Comparison of ENCODE assay signal across 9 cellular contexts in the genomic region with DNA sequence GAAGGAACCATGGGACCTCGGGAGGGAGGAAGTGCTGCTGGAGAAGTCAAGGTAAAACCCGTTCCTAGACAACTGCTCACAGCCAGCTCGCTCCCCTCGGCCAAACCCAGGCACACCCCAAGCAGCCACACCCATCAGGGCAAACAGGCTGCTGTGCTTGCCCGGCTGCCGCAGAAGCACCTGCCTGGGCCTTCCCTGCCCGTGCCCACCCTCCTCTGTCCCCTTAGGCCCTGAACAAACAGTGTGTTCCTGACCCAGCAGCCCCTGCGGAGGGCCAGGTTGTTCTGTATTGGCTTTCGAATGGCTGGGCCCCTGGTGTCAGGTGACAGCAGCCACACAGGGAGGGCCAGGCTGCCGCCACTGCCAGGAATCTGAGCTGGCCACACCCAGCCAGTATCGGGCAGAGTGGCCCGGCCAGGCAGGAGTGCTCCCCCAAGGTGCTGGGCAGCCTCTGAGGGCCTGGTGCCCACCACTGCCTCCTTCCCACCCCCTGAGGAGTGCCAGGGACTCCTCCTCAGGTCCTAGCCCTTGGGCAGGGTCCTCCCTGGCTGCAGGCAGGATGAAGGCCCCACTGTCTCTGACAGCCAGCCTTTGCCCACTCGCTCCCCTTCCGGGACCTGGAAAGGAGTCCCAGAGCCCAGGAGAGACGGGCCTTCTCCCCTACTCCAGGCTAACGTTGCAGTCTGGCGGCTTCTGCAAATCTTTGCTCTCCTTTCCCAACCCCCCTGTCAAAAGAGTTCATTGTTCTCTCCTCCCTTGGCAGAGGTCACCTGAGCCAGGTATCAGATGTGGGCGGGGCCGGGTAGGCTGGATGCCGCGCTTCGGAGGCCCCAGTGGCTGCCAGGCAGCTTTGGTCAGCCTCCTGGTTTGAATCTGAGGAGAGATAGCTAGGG. TPM values are rescaled to one million over a fixed set of nuclear protein-coding genes. Genes with fewer than 3 reads are reported as not detected.
DNase-seq lines count a peak whose midpoint lies in the region; ATAC-seq and TF ChIP-seq lines count a peak whose summit lies in the region.
"Had no signal": no experiment of that assay in that cellular context is flagged by ENCODE, and none has a peak within 500 bp of the region (broad histone marks: within the 10 kb centered on the region; RNA-seq: fewer than 3 reads in every experiment).

No MANE protein-coding gene starts in this region.

- H3K27ac ChIP-seq in HCT116 (ENCODE audit: low read depth, low read length) = peak overlapping the region; percentile 95
- H3K27ac ChIP-seq in trophoblast cell (ENCODE audit: low read depth, low read length) = peak overlapping the region; percentile 55
- peak overlapping the region in 1 of 4 donors; percentile 19 for H3K27ac ChIP-seq in sigmoid colon

- H3K27me3 ChIP-seq in HCT116 (ENCODE audit: insufficient read depth, low read length) = no peaks in the 10 kb centered on the region
- no peaks in the 10 kb centered on the region for H3K27me3 ChIP-seq in trophoblast cell (ENCODE audit: insufficient read depth, low read length)
- H3K27me3 ChIP-seq in sigmoid colon = no peaks in the 10 kb centered on the region

- H4K8ac ChIP-seq in trophoblast cell (ENCODE audit: low read depth, low read length) = peak overlapping the region; percentile 48

- TF ChIP-seq CTCF in HCT116 (IDR thresholded peaks at IDR 0.05 in 2 of 3, conservative IDR thresholded peaks at IDR 0.05 in 1 of 3; ENCODE audit: borderline replicate concordance in 1 of 3, insufficient read depth in 1 of 3, low read depth in 2 of 3, low read length in 2 of 3) (no peak), sigmoid colon (IDR thresholded peaks at IDR 0.05) (no peak)

- H3K4me3 Mint-ChIP-seq in activated naive CD4-positive, alpha-beta T cell treated with anti-CD3 and anti-CD28 coated beads, Interleukin-2, amount 10 ng/mL, durations not matched to agents 7 days and 5 days = no peak overlapping the region
- no peak overlapping the region for H3K4me3 Mint-ChIP-seq in activated CD4-positive, alpha-beta memory T cell treated with anti-CD3 and anti-CD28 coated beads for 36 hours

- no peak overlapping the region for H3K23ac ChIP-seq in trophoblast cell (ENCODE audit: low read length)

- peak overlapping the region; percentile 25 for H3K4ac ChIP-seq in trophoblast cell (ENCODE audit: low read depth, low read length)

- H3K4me1 ChIP-seq in HCT116 (ENCODE audit: control insufficient read depth in 1 of 2, insufficient read depth in 2 of 2, low read length in 2 of 2) (peaks cover 33 to 39% of the 10 kb centered on the region in 2 experiments), trophoblast cell (ENCODE audit: control insufficient read depth in 1 of 2, insufficient read depth in 2 of 2, low read length in 2 of 2) (peaks cover 30 to 53% of the 10 kb centered on the region in 2 experiments), sigmoid colon (peaks cover 0 to 13% (median 11%) of the 10 kb centered on the region in 4 donors)

- WGBS in trophoblast cell (ENCODE audit: extremely low coverage, insufficient coverage, insufficient read length) = no CpG with 5 or more reads among the region's 22 CpGs
- 13 to 64% methylated on average over 22 of the region's 22 CpGs for WGBS in sigmoid colon, 2 donors

- H4K20me1 ChIP-seq in HCT116 (ENCODE audit: insufficient read depth) = no peaks in the 10 kb centered on the region

- H2BK12ac ChIP-seq in trophoblast cell (ENCODE audit: low read length) = peak overlapping the region; percentile 85

- no peaks in the 10 kb centered on the region for H3K9me3 Mint-ChIP-seq in activated naive CD4-positive, alpha-beta T cell treated with anti-CD3 and anti-CD28 coated beads, Interleukin-2, amount 10 ng/mL, durations not matched to agents 7 days and 5 days
- no peaks in the 10 kb centered on the region for H3K9me3 Mint-ChIP-seq in activated CD4-positive, alpha-beta memory T cell treated with anti-CD3 and anti-CD28 coated beads for 36 hours

- peak overlapping the region; percentile 75 for H4K91ac ChIP-seq in trophoblast cell (ENCODE audit: low read depth, low read length)

- intact Hi-C loops in HCT116 (cut with micrococcal nuclease) (no loop called here), sigmoid colon (cut with DNase I) (no loop called here)
- intact Hi-C loops in activated CD4-positive, alpha-beta memory T cell treated with anti-CD3 and anti-CD28 coated beads for 36 hours (cut with micrococcal nuclease) = no loop called here

- no TSS peak for BruUV-seq in HCT116 (replicated peaks; lab: Mats Ljungman, UMichigan)

- no peaks in the 10 kb centered on the region for H3K27me3 Mint-ChIP-seq in activated naive CD4-positive, alpha-beta T cell treated with anti-CD3 and anti-CD28 coated beads, Interleukin-2, amount 10 ng/mL, durations not matched to agents 7 days and 5 days
- H3K27me3 Mint-ChIP-seq in activated CD4-positive, alpha-beta memory T cell treated with anti-CD3 and anti-CD28 coated beads for 36 hours = no peaks in the 10 kb centered on the region

- peak overlapping the region; percentile 79 for H3K14ac ChIP-seq in trophoblast cell (ENCODE audit: low read length)

- H3K36me3 ChIP-seq in HCT116 (ENCODE audit: control insufficient read depth in 1 of 2, insufficient read depth in 2 of 2, low read length in 2 of 2) = no peaks in the 10 kb centered on the region; a peak in 1 of 4 replicates
- peaks cover 0 to 2% of the 10 kb centered on the region in 2 experiments for H3K36me3 ChIP-seq in trophoblast cell (ENCODE audit: control insufficient read depth in 1 of 2, insufficient read depth in 2 of 2, low read length in 2 of 2)
- no peaks in the 10 kb centered on the region for H3K36me3 ChIP-seq in sigmoid colon

- H2BK5ac ChIP-seq in trophoblast cell (ENCODE audit: low read depth, low read length, poor library complexity) = peak overlapping the region; percentile 45

- no peaks in the 10 kb centered on the region for H3K4me1 Mint-ChIP-seq in activated naive CD4-positive, alpha-beta T cell treated with anti-CD3 and anti-CD28 coated beads, Interleukin-2, amount 10 ng/mL, durations not matched to agents 7 days and 5 days
- no peaks in the 10 kb centered on the region for H3K4me1 Mint-ChIP-seq in activated CD4-positive, alpha-beta memory T cell treated with anti-CD3 and anti-CD28 coated beads for 36 hours (ENCODE audit: low read depth)

- H2BK120ac ChIP-seq in trophoblast cell (ENCODE audit: insufficient read depth, low read length, poor library complexity) = peak overlapping the region; percentile 35

- H3K27ac Mint-ChIP-seq in activated naive CD4-positive, alpha-beta T cell treated with anti-CD3 and anti-CD28 coated beads, Interleukin-2, amount 10 ng/mL, durations not matched to agents 7 days and 5 days = no peak overlapping the region
- no peak overlapping the region for H3K27ac Mint-ChIP-seq in activated CD4-positive, alpha-beta memory T cell treated with anti-CD3 and anti-CD28 coated beads for 36 hours

- no peak for TF ChIP-seq EP300 in sigmoid colon (IDR thresholded peaks at IDR 0.05)

- H3K4me3 ChIP-seq in HCT116 (replicated peaks in 1 of 2; ENCODE audit: low read depth in 1 of 2, low read length in 2 of 2) (peak overlapping the region; percentile 50 to 58), trophoblast cell (ENCODE audit: low read depth, low read length) (no peak overlapping the region), sigmoid colon (no peak overlapping the region)

- RAD21 ChIA-PET in HCT116 (lab: Charles Lee; ENCODE audit: low non-redundant PET in 1 of 2, low total read pairs in 2 of 2, uncharacterized antibody in 2 of 2, unreplicated experiment in 2 of 2) = interaction anchor here (0.7 to 1.4 kb wide), 4 partner anchors 23 to 33 kb away, joined by 3 to 10 read pairs (median 4); a partner anchor contains a TSS

- H3K79me2 ChIP-seq in HCT116 (ENCODE audit: insufficient read depth, low read length) (peaks cover 16% of the 10 kb centered on the region; the same call in 1 of the 2 replicates), trophoblast cell (ENCODE audit: control insufficient read depth, insufficient read depth, low read length, poor library complexity) (no peaks in the 10 kb centered on the region)

- H3K79me1 ChIP-seq in trophoblast cell (ENCODE audit: low read length) = peaks cover 17% of the 10 kb centered on the region

- H3K4me2 ChIP-seq in HCT116 (ENCODE audit: low read length) = peak overlapping the region; percentile 93
- peak overlapping the region; percentile 0 for H3K4me2 ChIP-seq in trophoblast cell (ENCODE audit: low read length)

- DNase-seq in HCT116 (ENCODE audit: low read depth, low spot score) (peak; percentile 63), NCI-H345 (lab: John Stamatoyannopoulos, UW) (peak; percentile 92), trophoblast cell (peak; percentile 17 to 45), NCI-H1694 (lab: John Stamatoyannopoulos, UW) (no peak), sigmoid colon (no peak)
- no peak for DNase-seq in activated naive CD4-positive, alpha-beta T cell treated with anti-CD3 and anti-CD28 coated beads, Interleukin-2, amount 10 ng/mL, durations not matched to agents 7 days and 5 days
- no peak for DNase-seq in activated CD4-positive, alpha-beta memory T cell treated with anti-CD3 and anti-CD28 coated beads for 36 hours
- DNase-seq: amniotic stem cell had no signal

- H3K18ac ChIP-seq in trophoblast cell (ENCODE audit: low read length) = peak overlapping the region; percentile 71

- no peak overlapping the region for H4K12ac ChIP-seq in trophoblast cell (ENCODE audit: low read depth, low read length)

- CTCF ChIA-PET in HCT116 (lab: Charles Lee) = interaction anchor here (0.7 to 1.6 kb wide), 4 partner anchors 24 to 84 kb away, joined by 3 to 11 read pairs (median 8); a partner anchor contains a TSS
- CTCF ChIA-PET in activated naive CD4-positive, alpha-beta T cell treated with anti-CD3 and anti-CD28 coated beads, Interleukin-2, amount 10 ng/mL, durations not matched to agents 7 days and 5 days (lab: Charles Lee) = no interaction called here
- CTCF ChIA-PET in activated CD4-positive, alpha-beta memory T cell treated with anti-CD3 and anti-CD28 coated beads for 36 hours (lab: Charles Lee) = interaction anchor here (0.9 kb wide), 1 partner anchor 199 kb away, joined by 3 read pairs; no protein-coding TSS in a partner anchor

- no peak; the same call in 1 of the 2 replicates for TF ChIP-seq RAD21 in HCT116 (IDR thresholded peaks at IDR 0.05; ENCODE audit: low read depth)

- peak overlapping the region; percentile 74 for H2AK5ac ChIP-seq in trophoblast cell (ENCODE audit: low read length)

- TF ChIP-seq POLR2A in HCT116 (IDR thresholded peaks at IDR 0.05; ENCODE audit: borderline replicate concordance, extremely low read depth, insufficient read depth, insufficient read length) (peak; percentile 76), sigmoid colon (IDR thresholded peaks at IDR 0.05) (peak in 1 of 2 donors; percentile 49)

- ATAC-seq in HCT116 (peak; percentile 94), esophagus mucosa (peak; percentile 89)

- H2AFZ ChIP-seq in HCT116 (ENCODE audit: low read depth, low read length, poor library complexity, severe bottlenecking) (no peak overlapping the region), trophoblast cell (ENCODE audit: insufficient read depth, low read length, poor library complexity) (peak overlapping the region; percentile 32)

- no peaks in the 10 kb centered on the region for H3K9me2 ChIP-seq in HCT116 (ENCODE audit: insufficient read depth)

- POLR2A ChIA-PET in HCT116 (lab: Charles Lee) = interaction anchor here (1.3 to 1.4 kb wide), 3 partner anchors 10 to 24 kb away, joined by 4 to 5 read pairs (median 4); a partner anchor contains a TSS
- POLR2A ChIA-PET in activated CD4-positive, alpha-beta memory T cell treated with anti-CD3 and anti-CD28 coated beads for 36 hours (lab: Charles Lee) = no interaction called here

- H3K9ac ChIP-seq in HCT116 (ENCODE audit: low read length) (peak overlapping the region; percentile 69), trophoblast cell (ENCODE audit: low read length) (no peak overlapping the region)

- H3K36me3 Mint-ChIP-seq in activated naive CD4-positive, alpha-beta T cell treated with anti-CD3 and anti-CD28 coated beads, Interleukin-2, amount 10 ng/mL, durations not matched to agents 7 days and 5 days = no peaks in the 10 kb centered on the region
- no peaks in the 10 kb centered on the region for H3K36me3 Mint-ChIP-seq in activated CD4-positive, alpha-beta memory T cell treated with anti-CD3 and anti-CD28 coated beads for 36 hours

- H3K9me3 ChIP-seq in HCT116 (ENCODE audit: control insufficient read depth in 1 of 2, insufficient read depth in 1 of 2, low read depth in 1 of 2, low read length in 2 of 2) (no peaks in the 10 kb centered on the region), trophoblast cell (ENCODE audit: insufficient read depth, low read depth, low read length) (no peaks in the 10 kb centered on the region), sigmoid colon (no peaks in the 10 kb centered on the region)

RNA-seq across cellular contexts. Expression of a gene that starts 24.0 kb away (rescaled TPM):
- total RNA-seq in HCT116 (2021; ENCODE audit: unreplicated experiment) (209 TPM), esophagus mucosa (82.1 TPM), sigmoid colon (1 to 10 TPM; 1.4 to 5.0 (median 3.4) TPM)
- 177 and 183 TPM in 2 replicates for polyA plus RNA-seq in HCT116 (2012)
- 25.4 and 29.0 TPM in 2 replicates for polyA plus RNA-seq in trophoblast cell (2013)
- total RNA-seq in activated CD4-positive, alpha-beta memory T cell treated with anti-CD3 and anti-CD28 coated beads for 36 hours = 10 to 100 TPM; 15.6 to 17.1 TPM
- 100 to 1,000 TPM; 197 to 299 (median 294) TPM for polyA plus RNA-seq in sigmoid colon

RNA-seq across cellular contexts. Expression of a gene that starts 33.2 kb away (rescaled TPM):
- total RNA-seq in HCT116 (2021; ENCODE audit: unreplicated experiment) = 87.3 TPM
- polyA plus RNA-seq in HCT116 (2012) = 80.0 and 86.5 TPM in 2 replicates
- 23.2 TPM for total RNA-seq in esophagus mucosa
- 10.4 and 11.3 TPM in 2 replicates for polyA plus RNA-seq in trophoblast cell (2013)
- total RNA-seq in activated CD4-positive, alpha-beta memory T cell treated with anti-CD3 and anti-CD28 coated beads for 36 hours = 10 to 100 TPM; 34.9 to 39.7 TPM
- 10 to 100 TPM; 11.1 to 25.3 (median 21.3) TPM for total RNA-seq in sigmoid colon
- polyA plus RNA-seq in sigmoid colon = 10 to 100 TPM; 32.4 to 43.7 (median 35.6) TPM

RNA-seq across cellular contexts. Expression of a gene that starts 34.2 kb away (rescaled TPM):
- total RNA-seq in HCT116 (2021; ENCODE audit: unreplicated experiment) (38.4 TPM), esophagus mucosa (13.9 TPM), sigmoid colon (10 to 100 TPM in 3 of 4 donors, 1 to 10 TPM in 1; 10.0 to 14.7 (median 10.2) TPM)
- 14.5 and 16.3 TPM in 2 replicates for polyA plus RNA-seq in HCT116 (2012)
- 5.6 and 5.7 TPM in 2 replicates for polyA plus RNA-seq in trophoblast cell (2013)
- total RNA-seq in activated CD4-positive, alpha-beta memory T cell treated with anti-CD3 and anti-CD28 coated beads for 36 hours = 1 to 10 TPM; 4.7 to 5.3 TPM
- 10 to 100 TPM in 1 of 3 donors, 1 to 10 TPM in 2; 4.8 to 12.9 (median 7.4) TPM for polyA plus RNA-seq in sigmoid colon

RNA-seq across cellular contexts. Expression of a gene that starts 38.1 kb away (rescaled TPM):
- total RNA-seq in HCT116 (2021; ENCODE audit: unreplicated experiment) (30.3 TPM), esophagus mucosa (15.6 TPM), sigmoid colon (100 to 1,000 TPM in 1 of 4 donors, 10 to 100 TPM in 3; 33.1 to 117 (median 52.0) TPM)
- polyA plus RNA-seq in HCT116 (2012) = 24.7 and 39.5 TPM in 2 replicates
- polyA plus RNA-seq in trophoblast cell (2013) = 8.3 and 8.9 TPM in 2 replicates
- total RNA-seq in activated CD4-positive, alpha-beta memory T cell treated with anti-CD3 and anti-CD28 coated beads for 36 hours = 10 to 100 TPM; 16.8 to 20.5 TPM
- polyA plus RNA-seq in sigmoid colon = 100 to 1,000 TPM; 212 to 460 (median 250) TPM

Comparison
In these comparisons a context has a peak if more than half of its experiments do, and no peak if none do; other contexts are left out.
1. DNase-seq: peak in HCT116 (single experiment), NCI-H345 (single experiment) and trophoblast cell (2 of 2); none in activated naive CD4-positive, alpha-beta T cell treated with anti-CD3 and anti-CD28 coated beads, Interleukin-2, amount 10 ng/mL, durations not matched to agents 7 days and 5 days (single experiment), NCI-H1694 (single experiment), activated CD4-positive, alpha-beta memory T cell treated with anti-CD3 and anti-CD28 coated beads for 36 hours (single experiment) and sigmoid colon (single experiment).
2. H3K4me3 ChIP-seq: peak in HCT116 (2 of 2); none in trophoblast cell (single experiment) and sigmoid colon (0 of 4).